ENCODE assay signal across 23 cellular contexts in the genomic region with DNA sequence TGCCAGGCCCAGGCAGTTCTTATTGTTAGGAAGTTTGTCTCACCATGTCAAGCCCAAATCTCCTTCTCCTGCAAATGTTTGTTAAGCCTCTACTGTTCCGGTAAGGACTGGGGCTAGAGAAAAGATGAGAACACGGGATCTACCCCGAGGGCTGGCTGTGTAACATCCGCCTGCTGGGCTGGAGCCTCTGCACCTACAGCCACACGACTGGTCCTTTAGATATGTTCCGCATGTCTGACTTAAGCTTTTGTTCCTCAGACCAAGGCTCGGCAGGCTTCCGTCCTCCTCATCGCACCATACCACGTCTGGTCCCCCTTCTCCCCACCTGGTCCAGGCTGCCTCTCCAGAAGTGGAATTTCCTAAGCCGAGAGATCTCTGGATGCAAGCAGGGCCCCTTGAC. TPM values are rescaled to one million over a fixed set of nuclear protein-coding genes. Genes with fewer than 3 reads are reported as not detected.
"Had no signal": no experiment of that assay in that cellular context is flagged by ENCODE, and none has a peak within 500 bp of the region (broad histone marks: within the 10 kb centered on the region; RNA-seq: fewer than 3 reads in every experiment).

No MANE protein-coding gene starts in this region.

- H3K36me3 Mint-ChIP-seq: activated naive CD8-positive, alpha-beta T cell; natural killer cell treated with Interleukin-12 subunit alpha and Interleukin-12 subunit beta and Interleukin-15 and Interleukin-18, amount 100 ng/mL, for 72 hours; stimulated activated naive B cell treated with anti-CD40 and anti-IgM and Interleukin-4, amounts not matched to agents 10 μg/mL and 1 μg/mL and 100 μg/mL, for 72 hours had no signal

- H3K4me2 ChIP-seq: smooth muscle cell had no signal

- H3K36me3 ChIP-seq: adrenal gland, ascending aorta, colonic mucosa, esophagus squamous epithelium, gastrocnemius medialis, sigmoid colon, transverse colon, WERI-Rb-1 had no signal

- H3K27ac ChIP-seq: adrenal gland, ascending aorta, colonic mucosa, dorsolateral prefrontal cortex, esophagus squamous epithelium, gastrocnemius medialis, sigmoid colon, transverse colon, WERI-Rb-1 had no signal

- ATAC-seq: gastrocnemius medialis; left cardiac atrium; stimulated activated naive B cell treated with anti-CD40 and anti-IgM and Interleukin-4, amounts not matched to agents 10 μg/mL and 1 μg/mL and 100 μg/mL, for 72 hours had no signal

- H3K9me3 Mint-ChIP-seq: natural killer cell treated with Interleukin-12 subunit alpha and Interleukin-12 subunit beta and Interleukin-15 and Interleukin-18, amount 100 ng/mL, for 72 hours; stimulated activated naive B cell treated with anti-CD40 and anti-IgM and Interleukin-4, amounts not matched to agents 10 μg/mL and 1 μg/mL and 100 μg/mL, for 72 hours had no signal

- H3K9me3 ChIP-seq: adrenal gland, ascending aorta, colonic mucosa, gastrocnemius medialis, transverse colon had no signal

- H3K27me3 ChIP-seq: adrenal gland, ascending aorta, colonic mucosa, gastrocnemius medialis, sigmoid colon, transverse colon had no signal

- H3K4me3 ChIP-seq: adrenal gland, ascending aorta, colonic mucosa, dorsolateral prefrontal cortex, esophagus squamous epithelium, gastrocnemius medialis, sigmoid colon, smooth muscle cell, transverse colon had no signal

- H3K4me1 ChIP-seq: adrenal gland, ascending aorta, colonic mucosa, gastrocnemius medialis, sigmoid colon, transverse colon had no signal

- DNase-seq: activated naive CD4-positive, alpha-beta T cell; activated T-cell treated with anti-CD3 and anti-CD28 coated beads, Interleukin-2, amount 50 U/mL, for 1 hour; adrenal gland; colonic mucosa; dorsolateral prefrontal cortex; esophagus squamous epithelium; gastrocnemius medialis; hippocampal formation; left cardiac atrium; occipital lobe; posterior cingulate gyrus; sigmoid colon; stimulated activated CD4-positive, alpha-beta T cell treated with anti-CD3 and anti-CD28 coated beads, Interleukin-15, amount 100 ng/mL, for 24 hours; stimulated activated naive B cell treated with anti-CD40 and anti-IgM and Interleukin-4, amounts not matched to agents 10 μg/mL and 1 μg/mL and 100 μg/mL, for 72 hours; transverse colon; WERI-Rb-1 had no signal

- H3K4me3 Mint-ChIP-seq: activated naive CD8-positive, alpha-beta T cell; natural killer cell treated with Interleukin-12 subunit alpha and Interleukin-12 subunit beta and Interleukin-15 and Interleukin-18, amount 100 ng/mL, for 72 hours; stimulated activated naive B cell treated with anti-CD40 and anti-IgM and Interleukin-4, amounts not matched to agents 10 μg/mL and 1 μg/mL and 100 μg/mL, for 72 hours had no signal

- H3K27ac Mint-ChIP-seq: activated naive CD8-positive, alpha-beta T cell; natural killer cell treated with Interleukin-12 subunit alpha and Interleukin-12 subunit beta and Interleukin-15 and Interleukin-18, amount 100 ng/mL, for 72 hours; stimulated activated naive B cell treated with anti-CD40 and anti-IgM and Interleukin-4, amounts not matched to agents 10 μg/mL and 1 μg/mL and 100 μg/mL, for 72 hours had no signal

RNA-seq across cellular contexts. Expression of a gene that starts 2.6 kb away (rescaled TPM):
- total RNA-seq: adrenal gland; ascending aorta; colonic mucosa; esophagus squamous epithelium; gastrocnemius medialis; liver; natural killer cell treated with Interleukin-12 subunit alpha and Interleukin-12 subunit beta and Interleukin-15 and Interleukin-18, amount 100 ng/mL, for 72 hours; occipital lobe; renal cortical epithelial cell; sigmoid colon; smooth muscle cell; temporal lobe; transverse colon had no signal
- polyA plus RNA-seq: liver, sigmoid colon, smooth muscle cell had no signal
